In the genomic region with DNA sequence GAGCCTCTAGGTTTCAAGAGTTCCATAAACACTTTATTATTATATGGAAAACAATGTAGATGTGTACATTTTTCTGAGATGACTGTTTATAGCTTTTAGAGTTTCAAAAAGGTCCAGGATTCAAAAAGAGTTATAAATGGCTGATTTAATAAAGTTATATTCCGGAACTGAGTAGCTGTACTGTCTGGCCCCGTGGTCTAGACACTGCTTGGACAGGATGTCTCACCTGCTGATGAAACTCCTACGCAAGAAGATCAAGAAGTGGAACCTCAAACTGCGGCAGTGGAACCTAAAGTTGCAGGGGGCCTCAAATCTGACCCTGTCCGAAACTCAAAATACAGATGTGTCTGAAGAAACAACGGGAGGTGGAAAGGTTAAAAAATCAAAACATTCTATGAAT, we compare ENCODE assay signal across 27 cellular contexts.
"Had no signal": no experiment of that assay in that cellular context is flagged by ENCODE, and none has a peak within 500 bp of the region (broad histone marks: within the 10 kb centered on the region; RNA-seq: fewer than 3 reads in every experiment).

No MANE protein-coding gene starts in this region.

- ATAC-seq: activated CD8-positive, alpha-beta T cell treated with anti-CD3 and anti-CD28 coated beads, Interleukin-2, amount 10 ng/mL, durations not matched to agents 7 days and 5 days; right lobe of liver; SK-N-SH treated with all-trans-retinoic acid at 6 μM for 48 hours; T-cell had no signal

- DNase-seq: activated CD4-positive, alpha-beta T cell treated with anti-CD3 and anti-CD28 coated beads, Interleukin-2, amount 10 ng/mL, durations not matched to agents 7 days and 5 days; activated CD4-positive, CD25-positive, alpha-beta regulatory T cell treated with anti-CD3 and anti-CD28 coated beads, Interleukin-2, amount 50 U/mL, for 72 hours; activated CD8-positive, alpha-beta T cell treated with anti-CD3 and anti-CD28 coated beads, Interleukin-2, amount 10 ng/mL, durations not matched to agents 7 days and 5 days; activated naive CD4-positive, alpha-beta T cell; activated T-cell treated with anti-CD3 and anti-CD28 coated beads, Interleukin-2, amount 50 U/mL, for 1 hour; anterior cingulate cortex; brain microvascular endothelial cell; caudate nucleus; effector memory CD4-positive, alpha-beta T cell; glutamatergic neuron; hypothalamus; posterior cingulate gyrus; right lobe of liver; small intestine; stimulated activated CD4-positive, alpha-beta T cell treated with anti-CD3 and anti-CD28 coated beads, Interleukin-15, amount 100 ng/mL, for 24 hours; stimulated activated CD8-positive, alpha-beta memory T cell treated with anti-CD3 and anti-CD28 coated beads, Interleukin-4, amount 100 ng/mL, for 48 hours; stimulated activated naive CD4-positive, alpha-beta T cell; T-cell; tibial artery; WERI-Rb-1 had no signal

- H3K9me3 Mint-ChIP-seq: activated CD4-positive, alpha-beta T cell treated with anti-CD3 and anti-CD28 coated beads, Interleukin-2, amount 10 ng/mL, durations not matched to agents 7 days and 5 days; activated T-helper 2 cell treated with anti-CD3 and anti-CD28 coated beads, Interferon-gamma antibody, Interleukin-2, Interleukin-4, amounts not matched to agents 10 μg/mL and 5 μg/mL and 100 μg/mL, durations not matched to agents 14 hours and 24 hours and 36 hours; memory B cell; neural crest cell; T-cell had no signal

- H3K9me3 ChIP-seq: right lobe of liver, tibial artery had no signal

- FAIRE-seq: frontal cortex, islet of Langerhans, small intestine, TTC549 had no signal

- H3K27me3 Mint-ChIP-seq: activated CD4-positive, alpha-beta T cell treated with anti-CD3 and anti-CD28 coated beads, Interleukin-2, amount 10 ng/mL, durations not matched to agents 7 days and 5 days; memory B cell; T-cell had no signal

- H3K4me3 ChIP-seq: right lobe of liver, tibial artery had no signal

- H3K27ac Mint-ChIP-seq: activated CD4-positive, alpha-beta T cell treated with anti-CD3 and anti-CD28 coated beads, Interleukin-2, amount 10 ng/mL, durations not matched to agents 7 days and 5 days; activated T-helper 2 cell treated with anti-CD3 and anti-CD28 coated beads, Interferon-gamma antibody, Interleukin-2, Interleukin-4, amounts not matched to agents 10 μg/mL and 5 μg/mL and 100 μg/mL, durations not matched to agents 14 hours and 24 hours and 36 hours; memory B cell; T-cell had no signal

- H3K4me3 Mint-ChIP-seq: activated CD4-positive, alpha-beta T cell treated with anti-CD3 and anti-CD28 coated beads, Interleukin-2, amount 10 ng/mL, durations not matched to agents 7 days and 5 days; activated CD8-positive, alpha-beta T cell treated with anti-CD3 and anti-CD28 coated beads, Interleukin-2, amount 10 ng/mL, durations not matched to agents 7 days and 5 days; memory B cell; neural crest cell; T-cell had no signal

- H3K27me3 ChIP-seq: brain microvascular endothelial cell, right lobe of liver, tibial artery had no signal

- H3K27ac ChIP-seq: brain microvascular endothelial cell, right lobe of liver, tibial artery, WERI-Rb-1 had no signal
